Comparison of ENCODE assay signal across 8 cellular contexts in the genomic region with DNA sequence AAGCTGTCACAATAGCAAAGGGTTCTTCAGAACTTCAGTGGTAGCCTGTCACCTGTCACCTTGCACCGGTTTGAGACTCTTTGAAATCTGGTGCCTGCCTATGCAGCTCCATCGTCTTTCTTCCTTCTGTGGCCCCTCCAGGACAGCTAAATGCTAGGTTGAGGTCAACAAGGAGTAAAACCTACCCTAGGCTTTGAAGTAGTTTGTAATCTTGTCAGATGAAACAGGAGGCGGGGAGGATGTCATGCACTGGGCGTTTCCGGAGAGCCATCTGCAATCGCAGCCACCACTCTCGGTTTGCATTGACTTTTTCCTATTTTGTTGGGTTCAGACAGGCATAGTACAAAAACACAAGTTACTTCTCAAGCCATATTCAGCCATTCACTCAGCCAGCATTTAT.
DNase-seq lines count a peak whose midpoint lies in the region; ATAC-seq, FAIRE-seq and TF ChIP-seq lines count a peak whose summit lies in the region.

No MANE protein-coding gene starts in this region.

- 93% methylated on average over 7 of the region's 7 CpGs; no CpG with 5 or more reads in 1 of the 2 experiments for whole genome bisulfite sequencing in H1 (ENCODE audit: extremely low coverage in 1 of 2, insufficient coverage in 1 of 2, insufficient read length in 1 of 2, insufficient replicate concordance in 2 of 2, low coverage in 1 of 2, low lambda C conversion rate in 2 of 2, missing lambda C conversion rate in 1 of 2), 2 experiments
- 67 to 80% (median 76%) methylated on average over 7 of the region's 7 CpGs for WGBS in adrenal gland, 4 donors

- H3K9me3 ChIP-seq in DOHH2 (ENCODE audit: control insufficient read depth, insufficient read depth, low read length) (peaks cover 23% of the 10 kb centered on the region), H1 (ENCODE audit: insufficient read depth in 2 of 2, low read depth in 1 of 2, low read length in 1 of 2) (peaks cover 23% of the 10 kb centered on the region in 2 experiments), ascending aorta (no peaks in the 10 kb centered on the region), adrenal gland (replicated peaks in 1 of 3) (no peaks in the 10 kb centered on the region)

- POLR2A ChIA-PET in H1 (lab: Charles Lee; ENCODE audit: partially characterized antibody), result no interaction called here

- intact Hi-C loops in ascending aorta (cut with DNase I), result loop anchor here (1.0 to 10.0 kb wide), 6 partner anchors 33 to 1144 kb away; a partner anchor contains a TSS
- intact Hi-C loops in adrenal gland (cut with DNase I), result loop anchor here (10.0 kb wide), 2 partner anchors 312 to 852 kb away; a partner anchor contains a TSS

- H3K9me2 ChIP-seq in DOHH2 (replicated peaks; ENCODE audit: control insufficient read depth, low read length), result no peaks in the 10 kb centered on the region

- no peaks in the 10 kb centered on the region for H3K27me3 ChIP-seq in DOHH2 (ENCODE audit: control insufficient read depth, low read length)
- no peaks in the 10 kb centered on the region for H3K27me3 ChIP-seq in H1 (replicated peaks in 1 of 4; ENCODE audit: control insufficient read depth in 3 of 4, extremely low read depth in 1 of 4, insufficient read depth in 3 of 4, low read length in 3 of 4)
- no peaks in the 10 kb centered on the region for H3K27me3 ChIP-seq in ascending aorta
- no peaks in the 10 kb centered on the region for H3K27me3 ChIP-seq in adrenal gland

- no peaks in the 10 kb centered on the region; the same call in 1 of the 2 replicates for H3K23me2 ChIP-seq in H1 (ENCODE audit: low read depth, low read length)

- H3K4me1 ChIP-seq in DOHH2 (ENCODE audit: control insufficient read depth, low read length) (peaks cover 70% of the 10 kb centered on the region), H1 (replicated peaks in 1 of 4; ENCODE audit: control insufficient read depth in 3 of 4, insufficient read depth in 4 of 4, low read length in 3 of 4) (peaks cover 0 to 10% (median 3%) of the 10 kb centered on the region in 4 experiments; a peak in 6 of 7 replicates), ascending aorta (peaks cover 0 to 6% of the 10 kb centered on the region in 2 donors), adrenal gland (replicated peaks in 1 of 2) (peaks cover 11 to 14% of the 10 kb centered on the region in 2 donors)

- H3K79me1 ChIP-seq in H1 (ENCODE audit: low read depth, low read length), result no peaks in the 10 kb centered on the region

- H3F3A ChIP-seq in DOHH2 (ENCODE audit: control insufficient read depth, insufficient read depth), result no peaks in the 10 kb centered on the region

- H4K91ac ChIP-seq in H1 (replicated peaks; ENCODE audit: insufficient read length, low read length), result no peak overlapping the region

- H3K14ac ChIP-seq in H1 (ENCODE audit: insufficient read length), result no peak overlapping the region

- H2BK15ac ChIP-seq in H1 (ENCODE audit: low read length), result peak overlapping the region; percentile 31; the same call in 1 of the 2 replicates

- H3K36me3 ChIP-seq in DOHH2 (ENCODE audit: control insufficient read depth, low read length), result no peaks in the 10 kb centered on the region
- no peaks in the 10 kb centered on the region for H3K36me3 ChIP-seq in H1 (ENCODE audit: control insufficient read depth in 2 of 4, insufficient read depth in 4 of 4, low read length in 3 of 4)
- H3K36me3 ChIP-seq in ascending aorta, result no peaks in the 10 kb centered on the region
- H3K36me3 ChIP-seq in adrenal gland (replicated peaks in 1 of 2), result no peaks in the 10 kb centered on the region

- no peak overlapping the region for H3K23ac ChIP-seq in H1 (ENCODE audit: insufficient read length)

- no peak for FAIRE-seq in H1 (lab: Jason Lieb, UNC)

- H3K56ac ChIP-seq in H1 (replicated peaks; ENCODE audit: insufficient read length, low read depth, low read length), result no peak overlapping the region

- H3K27ac ChIP-seq in DOHH2 (ENCODE audit: low read depth, low read length), result peak overlapping the region; percentile 65
- no peak overlapping the region for H3K27ac ChIP-seq in H1 (ENCODE audit: low read depth, low read length)
- H3K27ac ChIP-seq in ascending aorta, result no peak overlapping the region
- H3K27ac ChIP-seq in adrenal gland, result peak overlapping the region in 1 of 5 donors; percentile 57

- no peak overlapping the region for H4K8ac ChIP-seq in H1 (ENCODE audit: extremely low read depth, insufficient read depth, low read length)

- H2BK120ac ChIP-seq in H1 (replicated peaks; ENCODE audit: low read depth, low read length), result peak overlapping the region; percentile 30

- H4K20me1 ChIP-seq in DOHH2 (ENCODE audit: control insufficient read depth, insufficient read depth, low read depth, low read length) (no peaks in the 10 kb centered on the region), H1 (replicated peaks in 1 of 2; ENCODE audit: control insufficient read depth in 1 of 2, insufficient read depth in 2 of 2, low read length in 2 of 2) (no peaks in the 10 kb centered on the region)

- H3K79me2 ChIP-seq in DOHH2 (ENCODE audit: control insufficient read depth, low read length) (no peaks in the 10 kb centered on the region), H1 (ENCODE audit: control insufficient read depth in 1 of 2, insufficient read depth in 2 of 2, low read length in 2 of 2) (no peaks in the 10 kb centered on the region)

- TF ChIP-seq POLR2A in H1 (IDR thresholded peaks at IDR 0.05; ENCODE audit: control extremely low read depth in 1 of 2, low read depth in 2 of 2, low read length in 2 of 2), result no peak
- TF ChIP-seq POLR2A in adrenal gland (IDR thresholded peaks at IDR 0.05), result no peak

- no peak overlapping the region for H3K18ac ChIP-seq in H1 (ENCODE audit: extremely low read depth, low read length)

- TF ChIP-seq RAD21 in H1 (IDR thresholded peaks at IDR 0.05 in 1 of 2, conservative IDR thresholded peaks at IDR 0.05 in 1 of 2; ENCODE audit: low read depth in 2 of 2, low read length in 2 of 2), result no peak

- peak overlapping the region; percentile 16; the same call in 1 of the 2 replicates for H2BK20ac ChIP-seq in H1 (ENCODE audit: low read length)

- CTCF ChIA-PET in H1 (lab: Charles Lee; ENCODE audit: partially characterized antibody), result interaction anchor here (1.0 to 2.4 kb wide), 7 partner anchors 32 to 1144 kb away, joined by 3 to 6 read pairs (median 4); no protein-coding TSS in a partner anchor

- peak in 1 of 2 experiments; percentile 30 for DNase-seq in H1 (ENCODE audit: low read depth in 1 of 2, low spot score in 2 of 2)
- no peak for DNase-seq in stimulated activated CD4-positive, alpha-beta T cell treated with anti-CD3 and anti-CD28 coated beads, Interleukin-2, amount 100 ng/mL, for 48 hours
- DNase-seq in NCI-H524 (lab: John Stamatoyannopoulos, UW), result no peak
- DNase-seq in ascending aorta (ENCODE audit: low spot score in 2 of 2), result no peak
- DNase-seq in adrenal gland, result no peak

- H4K5ac ChIP-seq in H1 (ENCODE audit: insufficient read length, low read depth, low read length), result no peak overlapping the region

- H2AFZ ChIP-seq in H1 (ENCODE audit: low read length), result no peak overlapping the region

- ATAC-seq in GM19397 (IDR thresholded peaks at IDR 0.05; ENCODE audit: unreplicated experiment), result peak; percentile 39
- ATAC-seq in HG03342 (IDR thresholded peaks at IDR 0.05; ENCODE audit: unreplicated experiment), result peak; percentile 40

- no peak overlapping the region for H3K9ac ChIP-seq in H1 (replicated peaks in 1 of 4; ENCODE audit: extremely low read depth in 1 of 4, low read depth in 3 of 4, low read length in 3 of 4)

- TF ChIP-seq CTCF in DOHH2 (IDR thresholded peaks at IDR 0.05; ENCODE audit: low read depth, low read length, poor library complexity, severe bottlenecking) (no peak), H1 (IDR thresholded peaks at IDR 0.05; ENCODE audit: control extremely low read depth in 1 of 3, insufficient read depth in 1 of 3, low read depth in 1 of 3, low read length in 3 of 3) (no peak), ascending aorta (IDR thresholded peaks at IDR 0.05) (no peak), adrenal gland (IDR thresholded peaks at IDR 0.05) (no peak)

- no peak overlapping the region for H2AK5ac ChIP-seq in H1 (ENCODE audit: low read depth, low read length)

- H3K4me3 ChIP-seq in DOHH2 (ENCODE audit: low read length) (peak overlapping the region; percentile 61), H1 (ENCODE audit: extremely low read depth in 1 of 4, insufficient read depth in 2 of 4, low read depth in 3 of 4, low read length in 4 of 4) (no peak overlapping the region), ascending aorta (no peak overlapping the region), adrenal gland (no peak overlapping the region)

- H2BK5ac ChIP-seq in H1 (ENCODE audit: low read depth, low read length), result no peak overlapping the region

- TF ChIP-seq EP300 in H1 (IDR thresholded peaks at IDR 0.05; ENCODE audit: borderline replicate concordance in 1 of 2, low read depth in 2 of 2, low read length in 2 of 2), result no peak

- H3K4ac ChIP-seq in H1 (replicated peaks; ENCODE audit: insufficient read length, low read depth, low read length), result no peak overlapping the region

- H2BK12ac ChIP-seq in H1 (ENCODE audit: low read depth, low read length), result no peak overlapping the region; the same call in 1 of the 2 replicates

- H3K4me2 ChIP-seq in DOHH2 (ENCODE audit: low read length), result peak overlapping the region; percentile 81
- no peak overlapping the region for H3K4me2 ChIP-seq in H1 (ENCODE audit: insufficient read depth in 1 of 2, low read depth in 2 of 2, low read length in 2 of 2)

TF ChIP-seq in H1, 55 proteins besides CTCF, POLR2A, EP300 and RAD21 (continues in another document):
- TF ChIP-seq MAFK (IDR thresholded peaks at IDR 0.05; ENCODE audit: low read depth, low read length) (no peak), CEBPB (IDR thresholded peaks at IDR 0.05; ENCODE audit: low read depth, low read length) (no peak), RXRA (IDR thresholded peaks at IDR 0.05; ENCODE audit: insufficient read depth, low read depth, low read length) (no peak), TAF1 (IDR thresholded peaks at IDR 0.05; ENCODE audit: low read depth, low read length) (no peak), RNF2 (IDR thresholded peaks at IDR 0.05; ENCODE audit: borderline replicate concordance, low read depth, low read length, missing control alignments, poor library complexity, severe bottlenecking) (no peak), PHF8 (conservative IDR thresholded peaks at IDR 0.05; ENCODE audit: low read depth, low read length) (no peak), RBBP5 (IDR thresholded peaks at IDR 0.05; ENCODE audit: borderline replicate concordance, low read depth, low read length) (no peak), CBX8 (IDR thresholded peaks at IDR 0.05; ENCODE audit: borderline replicate concordance, low read depth, low read length) (no peak), KDM1A (IDR thresholded peaks at IDR 0.05; ENCODE audit: borderline replicate concordance, low read length) (no peak), CBX5 (IDR thresholded peaks at IDR 0.05; ENCODE audit: low read depth, low read length) (no peak), ZNF274 (IDR thresholded peaks at IDR 0.05; ENCODE audit: borderline replicate concordance, extremely low read depth, low read length) (no peak), NANOG (IDR thresholded peaks at IDR 0.05; ENCODE audit: insufficient read depth, low read depth, low read length, poor library complexity, severe bottlenecking) (no peak), BRCA1 (IDR thresholded peaks at IDR 0.05; ENCODE audit: low read depth, low read length) (no peak), SIX5 (IDR thresholded peaks at IDR 0.05; ENCODE audit: low read depth, low read length) (no peak)
